ENCODE assay signal across 8 cellular contexts in genomic region chr16:88785106-88785924, GRCh38. TPM values are rescaled to one million over a fixed set of nuclear protein-coding genes. Genes with fewer than 3 reads are reported as not detected.
DNase-seq lines count a peak whose midpoint lies in the region; ATAC-seq and TF ChIP-seq lines count a peak whose summit lies in the region.

TSS of gene PIEZO1 (minus strand) at chr16:88785220. CDS start at chr16:88784964, 256 bp downstream.

- DNase-seq in BJ (ENCODE audit: low read depth) (no peak), GM23338 (ENCODE audit: low spot score) (peak; percentile 54), RWPE1 (ENCODE audit: low spot score) (peak; percentile 74), glomerular visceral epithelial cell (ENCODE audit: extremely low spot score) (peak; percentile 67), omental fat pad (ENCODE audit: low spot score) (no peak), type B pancreatic cell (ENCODE audit: extremely low spot score, unreplicated experiment) (no peak), COLO829 (ENCODE audit: low spot score) (no peak)
- DNase-seq in activated naive CD4-positive, alpha-beta T cell treated with anti-CD3 and anti-CD28 coated beads for 36 hours: peak; percentile 77

- H3K27ac Mint-ChIP-seq in GM23338 (no peak within 1 kb of the TSS), type B pancreatic cell (peak within 1 kb of the TSS; percentile 76)
- peak within 1 kb of the TSS; percentile 78 for H3K27ac Mint-ChIP-seq in activated naive CD4-positive, alpha-beta T cell treated with anti-CD3 and anti-CD28 coated beads for 36 hours

- peaks cover 37% of the 10 kb centered on the region for H3K79me2 ChIP-seq in GM23338 (replicated peaks; ENCODE audit: insufficient read depth)

- H3K4me1 Mint-ChIP-seq in GM23338: peaks cover 24% of the 10 kb centered on the region
- peaks cover 42% of the 10 kb centered on the region for H3K4me1 Mint-ChIP-seq in activated naive CD4-positive, alpha-beta T cell treated with anti-CD3 and anti-CD28 coated beads for 36 hours (ENCODE audit: low read depth)
- H3K4me1 Mint-ChIP-seq in type B pancreatic cell (ENCODE audit: unreplicated experiment): peaks cover 18% of the 10 kb centered on the region

- H4K20me1 ChIP-seq in GM23338 (replicated peaks; ENCODE audit: insufficient read depth): 0 out of 2 replicates have a peak, but pooled peaks cover 7% of the 10 kb centered on the region

- H3K27ac ChIP-seq in GM23338 (ENCODE audit: low read depth): no peak within 1 kb of the TSS
- peak within 1 kb of the TSS; percentile 96 for H3K27ac ChIP-seq in RWPE1

- H3K36me3 ChIP-seq in BJ (ENCODE audit: control insufficient read depth, insufficient read depth, low read length) (no peaks in the 10 kb centered on the region), GM23338 (ENCODE audit: insufficient read depth) (no peaks in the 10 kb centered on the region)

- TF ChIP-seq CTCF in BJ (IDR thresholded peaks at IDR 0.05; ENCODE audit: insufficient read depth, low read depth, low read length) (peak; percentile 83), GM23338 (conservative IDR thresholded peaks at IDR 0.05; ENCODE audit: low read depth in 2 of 2) (peak; percentile 45 to 78), RWPE1 (conservative IDR thresholded peaks at IDR 0.05; ENCODE audit: low read depth) (peak; percentile 88), omental fat pad (IDR thresholded peaks at IDR 0.05) (peak in 1 of 3 donors; percentile 81), type B pancreatic cell (conservative IDR thresholded peaks at IDR 0.05) (peak; percentile 78)

- peaks cover 20% of the 10 kb centered on the region for H3K27me3 Mint-ChIP-seq in GM23338 (ENCODE audit: insufficient read depth, low read depth, poor library complexity)
- no peaks in the 10 kb centered on the region for H3K27me3 Mint-ChIP-seq in activated naive CD4-positive, alpha-beta T cell treated with anti-CD3 and anti-CD28 coated beads for 36 hours (ENCODE audit: low read depth)
- peaks cover 27% of the 10 kb centered on the region for H3K27me3 Mint-ChIP-seq in type B pancreatic cell

- POLR2A ChIA-PET in BJ (lab: Charles Lee) (no interaction called here), RWPE1 (lab: Yijun Ruan, JAX; ENCODE audit: low non-redundant PET) (no interaction called here)

- peaks cover 13% of the 10 kb centered on the region; the same call in 1 of the 2 replicates for H3K4me1 ChIP-seq in GM23338 (ENCODE audit: insufficient read depth)

- H3K4me3 Mint-ChIP-seq in GM23338 (peak within 1 kb of the TSS; percentile 77), type B pancreatic cell (peak within 1 kb of the TSS; percentile 86)
- peak within 1 kb of the TSS; percentile 65 for H3K4me3 Mint-ChIP-seq in activated naive CD4-positive, alpha-beta T cell treated with anti-CD3 and anti-CD28 coated beads for 36 hours

- H3K4me3 ChIP-seq in BJ (ENCODE audit: low read depth, low read length): peak within 1 kb of the TSS; percentile 62
- peak within 1 kb of the TSS; percentile 65 for H3K4me3 ChIP-seq in GM23338

- H3F3A ChIP-seq in GM23338 (replicated peaks; ENCODE audit: low read depth): peaks cover 11% of the 10 kb centered on the region

- H3K36me3 Mint-ChIP-seq in GM23338 (ENCODE audit: low read depth) (no peaks in the 10 kb centered on the region), type B pancreatic cell (no peaks in the 10 kb centered on the region)
- H3K36me3 Mint-ChIP-seq in activated naive CD4-positive, alpha-beta T cell treated with anti-CD3 and anti-CD28 coated beads for 36 hours (ENCODE audit: low read depth): no peaks in the 10 kb centered on the region

- H3K9me2 ChIP-seq in GM23338 (ENCODE audit: insufficient read depth): no peaks in the 10 kb centered on the region

- H2AFZ ChIP-seq in GM23338: peak within 1 kb of the TSS; percentile 90

- H3K9me3 Mint-ChIP-seq in GM23338: no peaks in the 10 kb centered on the region
- H3K9me3 Mint-ChIP-seq in activated naive CD4-positive, alpha-beta T cell treated with anti-CD3 and anti-CD28 coated beads for 36 hours: no peaks in the 10 kb centered on the region
- H3K9me3 Mint-ChIP-seq in type B pancreatic cell: no peaks in the 10 kb centered on the region

- H3K27me3 ChIP-seq in BJ (ENCODE audit: control insufficient read depth, insufficient read depth, low read length) (no peaks in the 10 kb centered on the region), GM23338 (ENCODE audit: insufficient read depth) (peaks cover 4% of the 10 kb centered on the region; the same call in 1 of the 2 replicates)

- intact Hi-C loops in activated naive CD4-positive, alpha-beta T cell treated with anti-CD3 and anti-CD28 coated beads for 36 hours (cut with micrococcal nuclease): loop anchor here (1.0 to 10.0 kb wide), 3 partner anchors 48 to 309 kb away; partner anchors contain the start of genes ACSF3 and ZC3H18

- CTCF ChIA-PET in BJ (lab: Yijun Ruan, JAX): interaction anchor here (0.8 to 8.2 kb wide), 8 partner anchors 10 to 52 kb away, joined by 3 to 111 read pairs (median 18); no protein-coding TSS in a partner anchor
- CTCF ChIA-PET in RWPE1 (lab: Yijun Ruan, JAX): interaction anchor here (0.6 to 7.5 kb wide), 6 partner anchors 11 to 69 kb away, joined by 3 to 55 read pairs (median 3); no protein-coding TSS in a partner anchor
- CTCF ChIA-PET in activated naive CD4-positive, alpha-beta T cell treated with anti-CD3 and anti-CD28 coated beads for 36 hours (lab: Charles Lee): interaction anchor here (1.1 to 4.9 kb wide), 5 partner anchors 8 to 48 kb away, joined by 3 to 28 read pairs (median 4); no protein-coding TSS in a partner anchor

- ATAC-seq in GM23338: peak; percentile 16
- ATAC-seq in omental fat pad (ENCODE audit: low FRiP score): peak; percentile 50

- peak within 1 kb of the TSS; percentile 82 for H3K4me2 ChIP-seq in GM23338

TF ChIP-seq in GM23338, 12 proteins besides CTCF, POLR2A, EP300 and RAD21:
- no peak for TF ChIP-seq ETS1 (IDR thresholded peaks at IDR 0.05)
- TF ChIP-seq ZNF331 (CRISPR knock-in tag; IDR thresholded peaks at IDR 0.05; ENCODE audit: low read depth): no peak
- no peak for TF ChIP-seq CREB1 (CRISPR knock-in tag; IDR thresholded peaks at IDR 0.05; ENCODE audit: low read depth)
- no peak for TF ChIP-seq STAT1 (IDR thresholded peaks at IDR 0.05; ENCODE audit: unreplicated experiment)
- no peak for TF ChIP-seq EZH2 (IDR thresholded peaks at IDR 0.05; ENCODE audit: low read depth, unreplicated experiment)
TF ChIP-seq in GM23338: peak in this region for 0.

RNA-seq across cellular contexts. Expression of gene PIEZO1, which starts in this region (rescaled TPM):
- polyA plus RNA-seq in BJ (2011; rRNA removed): 58.1 and 139 TPM in 2 replicates
- 94.7 and 111 TPM in 2 replicates for polyA minus RNA-seq in BJ (2011; rRNA and poly(A)+ RNA removed)
- total RNA-seq in GM23338 (2014; rRNA removed; shearing (Covaris generic)): 56.2 and 70.1 TPM in 2 replicates
- polyA plus RNA-seq in GM23338 (2016; fragmentation: Nextera tagmentation; extraction: Ambion mirVana): 29.6 and 30.4 TPM in 2 replicates
- 10 to 100 TPM; 78.2 to 80.1 TPM for total RNA-seq in activated naive CD4-positive, alpha-beta T cell treated with anti-CD3 and anti-CD28 coated beads for 36 hours
- total RNA-seq in omental fat pad: 100 to 1,000 TPM; 151 to 315 (median 249) TPM
- total RNA-seq in type B pancreatic cell (ENCODE audit: low replicate concordance): 33.3 and 94.7 TPM in 2 replicates

Comparison
In these comparisons a context has a peak if more than half of its experiments do, and no peak if none do; other contexts are left out.
1. DNase-seq: peak in GM23338 (single experiment), RWPE1 (single experiment), activated naive CD4-positive, alpha-beta T cell treated with anti-CD3 and anti-CD28 coated beads for 36 hours (single experiment) and glomerular visceral epithelial cell (single experiment); none in BJ (single experiment), omental fat pad (single experiment), type B pancreatic cell (single experiment) and COLO829 (single experiment).
2. Peak in every context shown above with its lines, with median percentiles within 50 percentile points of each other: H3K4me3 Mint-ChIP-seq.